Comparison of ENCODE assay signal across 10 cellular contexts in genomic region chr15:38671675-38672141, GRCh38.
DNase-seq lines count a peak whose midpoint lies in the region; ATAC-seq and TF ChIP-seq lines count a peak whose summit lies in the region.
"Had no signal": no experiment of that assay in that cellular context is flagged by ENCODE, and none has a peak within 500 bp of the region (broad histone marks: within the 10 kb centered on the region; RNA-seq: fewer than 3 reads in every experiment).

No MANE protein-coding gene starts in this region.

- ATAC-seq in HG03139 (IDR thresholded peaks at IDR 0.05; ENCODE audit: unreplicated experiment) = peak; percentile 50
- peak; percentile 78 for ATAC-seq in upper lobe of right lung

- H3K36me3 ChIP-seq in upper lobe of right lung = no peaks in the 10 kb centered on the region
- H3K36me3 ChIP-seq: BLaER1, upper lobe of left lung had no signal

- H3K4me3 ChIP-seq in upper lobe of right lung = no peak overlapping the region
- H3K4me3 ChIP-seq: BLaER1, upper lobe of left lung had no signal

- peaks cover 3% of the 10 kb centered on the region for H3K9me3 Mint-ChIP-seq in activated T-helper 2 cell treated with anti-CD3 and anti-CD28 coated beads, Interferon-gamma antibody, Interleukin-2, Interleukin-4, amounts not matched to agents 10 μg/mL and 5 μg/mL and 100 μg/mL, durations not matched to agents 14 hours and 24 hours and 36 hours

- DNase-seq in activated gamma-delta T cell treated with Interleukin-2 at 50 U/mL for 16 hours (peak; percentile 29), activated gamma-delta T cell (lab: John Stamatoyannopoulos, UW) (no peak), upper lobe of right lung (no peak), NCI-H1436 treated with DMSO at 0.1 percent for 48 hours (lab: John Stamatoyannopoulos, UW) (no peak), NCI-H1105 (lab: John Stamatoyannopoulos, UW) (no peak), putamen (ENCODE audit: low spot score) (no peak)
- DNase-seq in activated T-helper 2 cell treated with anti-CD3 and anti-CD28 coated beads, Interferon-gamma antibody, Interleukin-2, Interleukin-4, amounts not matched to agents 10 μg/mL and 5 μg/mL and 100 μg/mL, durations not matched to agents 14 hours and 24 hours and 36 hours (ENCODE audit: low spot score) = peak; percentile 41
- DNase-seq: upper lobe of left lung had no signal

- H3K9me3 ChIP-seq in upper lobe of right lung = no peaks in the 10 kb centered on the region
- H3K9me3 ChIP-seq: BLaER1, upper lobe of left lung had no signal

- peak overlapping the region; percentile 98 for H3K27ac Mint-ChIP-seq in activated T-helper 2 cell treated with anti-CD3 and anti-CD28 coated beads, Interferon-gamma antibody, Interleukin-2, Interleukin-4, amounts not matched to agents 10 μg/mL and 5 μg/mL and 100 μg/mL, durations not matched to agents 14 hours and 24 hours and 36 hours

- no peaks in the 10 kb centered on the region for H3K27me3 Mint-ChIP-seq in activated T-helper 2 cell treated with anti-CD3 and anti-CD28 coated beads, Interferon-gamma antibody, Interleukin-2, Interleukin-4, amounts not matched to agents 10 μg/mL and 5 μg/mL and 100 μg/mL, durations not matched to agents 14 hours and 24 hours and 36 hours (ENCODE audit: low read depth)

- H3K27me3 ChIP-seq in upper lobe of right lung = no peaks in the 10 kb centered on the region
- H3K27me3 ChIP-seq: BLaER1, upper lobe of left lung had no signal

- peaks cover 14% of the 10 kb centered on the region for H3K36me3 Mint-ChIP-seq in activated T-helper 2 cell treated with anti-CD3 and anti-CD28 coated beads, Interferon-gamma antibody, Interleukin-2, Interleukin-4, amounts not matched to agents 10 μg/mL and 5 μg/mL and 100 μg/mL, durations not matched to agents 14 hours and 24 hours and 36 hours (ENCODE audit: low read depth)

- H3K27ac ChIP-seq in upper lobe of right lung = no peak overlapping the region
- H3K27ac ChIP-seq: BLaER1 had no signal

- H3K4me1 Mint-ChIP-seq in activated T-helper 2 cell treated with anti-CD3 and anti-CD28 coated beads, Interferon-gamma antibody, Interleukin-2, Interleukin-4, amounts not matched to agents 10 μg/mL and 5 μg/mL and 100 μg/mL, durations not matched to agents 14 hours and 24 hours and 36 hours (ENCODE audit: low read depth) = peaks cover 67% of the 10 kb centered on the region

- no peaks in the 10 kb centered on the region for H3K4me1 ChIP-seq in upper lobe of right lung
- H3K4me1 ChIP-seq: upper lobe of left lung had no signal

- TF ChIP-seq CTCF in upper lobe of right lung (IDR thresholded peaks at IDR 0.05) = no peak

- intact Hi-C loops in activated T-helper 2 cell treated with anti-CD3 and anti-CD28 coated beads, Interferon-gamma antibody, Interleukin-2, Interleukin-4, amounts not matched to agents 10 μg/mL and 5 μg/mL and 100 μg/mL, durations not matched to agents 14 hours and 24 hours and 36 hours (cut with micrococcal nuclease) = loop anchor here (1.0 to 5.0 kb wide), 3 partner anchors 12 to 956 kb away; no protein-coding TSS in a partner anchor
- intact Hi-C loops in upper lobe of right lung (cut with DNase I) = no loop called here

- H3K4me3 Mint-ChIP-seq in activated T-helper 2 cell treated with anti-CD3 and anti-CD28 coated beads, Interferon-gamma antibody, Interleukin-2, Interleukin-4, amounts not matched to agents 10 μg/mL and 5 μg/mL and 100 μg/mL, durations not matched to agents 14 hours and 24 hours and 36 hours (ENCODE audit: low read depth) = peak overlapping the region; percentile 68

Comparison
In these comparisons a context has a peak if more than half of its experiments do, and no peak if none do; other contexts are left out.
1. DNase-seq: peak in activated gamma-delta T cell treated with Interleukin-2 at 50 U/mL for 16 hours (single experiment) and activated T-helper 2 cell treated with anti-CD3 and anti-CD28 coated beads, Interferon-gamma antibody, Interleukin-2, Interleukin-4, amounts not matched to agents 10 μg/mL and 5 μg/mL and 100 μg/mL, durations not matched to agents 14 hours and 24 hours and 36 hours (single experiment); none in activated gamma-delta T cell (single experiment), upper lobe of right lung (single experiment), NCI-H1436 treated with DMSO at 0.1 percent for 48 hours (single experiment), NCI-H1105 (single experiment) and putamen (single experiment).